ENCODE assay signal across 8 cellular contexts in the genomic region with DNA sequence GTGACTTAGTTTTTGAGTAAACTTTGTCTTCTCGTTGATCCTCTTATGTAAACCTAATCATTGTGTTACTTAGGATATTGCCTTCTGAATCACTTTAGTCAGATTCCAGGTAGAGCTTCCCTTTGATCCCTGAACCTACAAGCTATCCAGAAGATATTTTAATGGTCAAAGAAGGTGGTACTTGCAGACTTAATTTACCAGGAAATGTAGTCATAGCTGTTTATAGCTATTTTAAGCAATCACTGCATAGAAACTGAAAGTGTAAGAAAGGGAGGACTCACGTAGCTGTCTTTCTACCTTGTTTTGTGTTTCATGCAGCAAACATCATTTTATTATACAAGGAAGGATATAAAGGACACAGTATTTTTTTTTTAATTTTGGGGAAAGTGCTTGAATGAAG.
DNase-seq lines count a peak whose midpoint lies in the region; ATAC-seq and TF ChIP-seq lines count a peak whose summit lies in the region.

No MANE protein-coding gene starts in this region.

- no peaks in the 10 kb centered on the region for H3K27me3 Mint-ChIP-seq in stimulated activated naive CD8-positive, alpha-beta T cell treated with anti-CD3 and anti-CD28 coated beads, Interleukin-15, Interleukin-2, amounts not matched to agents 100 ng/mL and 50 ng/mL, for 24 hours
- H3K27me3 Mint-ChIP-seq in glutamatergic neuron (ENCODE audit: unreplicated experiment), result no peaks in the 10 kb centered on the region

- H3K4me3 Mint-ChIP-seq in stimulated activated naive CD8-positive, alpha-beta T cell treated with anti-CD3 and anti-CD28 coated beads, Interleukin-15, Interleukin-2, amounts not matched to agents 100 ng/mL and 50 ng/mL, for 24 hours, result peak overlapping the region; percentile 78
- H3K4me3 Mint-ChIP-seq in glutamatergic neuron (ENCODE audit: unreplicated experiment), result no peak overlapping the region

- H3K9me3 Mint-ChIP-seq in stimulated activated naive CD8-positive, alpha-beta T cell treated with anti-CD3 and anti-CD28 coated beads, Interleukin-15, Interleukin-2, amounts not matched to agents 100 ng/mL and 50 ng/mL, for 24 hours, result no peaks in the 10 kb centered on the region
- H3K9me3 Mint-ChIP-seq in glutamatergic neuron (ENCODE audit: unreplicated experiment), result no peaks in the 10 kb centered on the region

- H3K36me3 Mint-ChIP-seq in stimulated activated naive CD8-positive, alpha-beta T cell treated with anti-CD3 and anti-CD28 coated beads, Interleukin-15, Interleukin-2, amounts not matched to agents 100 ng/mL and 50 ng/mL, for 24 hours (ENCODE audit: low read depth), result peaks cover 34% of the 10 kb centered on the region
- H3K36me3 Mint-ChIP-seq in glutamatergic neuron (ENCODE audit: unreplicated experiment), result no peaks in the 10 kb centered on the region

- H3K27ac ChIP-seq in coronary artery, result peak overlapping the region; percentile 37 to 68

- no peak for TF ChIP-seq CTCF in coronary artery (IDR thresholded peaks at IDR 0.05)
- TF ChIP-seq CTCF in glutamatergic neuron (IDR thresholded peaks at IDR 0.05; ENCODE audit: partially characterized antibody, unreplicated experiment), result no peak

- peak overlapping the region; percentile 64 for H3K27ac Mint-ChIP-seq in stimulated activated naive CD8-positive, alpha-beta T cell treated with anti-CD3 and anti-CD28 coated beads, Interleukin-15, Interleukin-2, amounts not matched to agents 100 ng/mL and 50 ng/mL, for 24 hours
- no peak overlapping the region for H3K27ac Mint-ChIP-seq in glutamatergic neuron (ENCODE audit: unreplicated experiment)

- intact Hi-C loops in head of caudate nucleus (cut with DNase I), result no loop called here

- ATAC-seq in GM19372 (IDR thresholded peaks at IDR 0.05; ENCODE audit: low read depth, unreplicated experiment) (peak; percentile 91), HG03432 (IDR thresholded peaks at IDR 0.05; ENCODE audit: unreplicated experiment) (peak; percentile 95)

- H3K4me3 ChIP-seq in coronary artery, result peak overlapping the region; percentile 43

- DNase-seq in AG20443 (ENCODE audit: low spot score) (peak; percentile 16), coronary artery (ENCODE audit: low spot score) (no peak), HuH-7.5 (ENCODE audit: low spot score) (no peak), glutamatergic neuron (no peak), head of caudate nucleus (no peak)

- H3K4me1 Mint-ChIP-seq in stimulated activated naive CD8-positive, alpha-beta T cell treated with anti-CD3 and anti-CD28 coated beads, Interleukin-15, Interleukin-2, amounts not matched to agents 100 ng/mL and 50 ng/mL, for 24 hours (ENCODE audit: low read depth), result peaks cover 27% of the 10 kb centered on the region
- H3K4me1 Mint-ChIP-seq in glutamatergic neuron (ENCODE audit: low read depth, unreplicated experiment), result no peaks in the 10 kb centered on the region
